1 cellular context compared by ENCODE assay signal in the genomic region with DNA sequence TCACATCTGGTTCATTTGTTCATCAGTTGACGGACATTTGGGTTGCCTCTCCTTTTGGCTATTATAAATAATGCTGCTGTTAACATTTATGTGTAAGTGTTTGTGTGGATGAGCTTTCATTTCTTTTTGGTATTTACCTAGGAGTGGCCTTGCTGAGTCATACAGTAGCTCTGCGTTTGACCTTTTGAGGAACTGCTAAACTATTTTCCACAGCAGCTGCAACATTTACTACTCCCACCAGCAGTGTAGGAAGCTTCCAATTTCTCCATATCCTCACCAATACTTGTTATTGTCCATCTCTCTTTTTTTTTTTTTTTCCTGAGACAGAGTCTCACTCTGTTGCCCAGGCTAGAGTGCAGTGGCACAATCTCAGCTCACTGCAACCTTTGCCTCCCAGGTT.
TF ChIP-seq lines count a peak whose summit lies in the region.

No MANE protein-coding gene starts in this region.

TF ChIP-seq in HepG2, 621 proteins besides CTCF, POLR2A, EP300 and RAD21 (continued from another document and continues in another):
- TF ChIP-seq, protein P1, sequence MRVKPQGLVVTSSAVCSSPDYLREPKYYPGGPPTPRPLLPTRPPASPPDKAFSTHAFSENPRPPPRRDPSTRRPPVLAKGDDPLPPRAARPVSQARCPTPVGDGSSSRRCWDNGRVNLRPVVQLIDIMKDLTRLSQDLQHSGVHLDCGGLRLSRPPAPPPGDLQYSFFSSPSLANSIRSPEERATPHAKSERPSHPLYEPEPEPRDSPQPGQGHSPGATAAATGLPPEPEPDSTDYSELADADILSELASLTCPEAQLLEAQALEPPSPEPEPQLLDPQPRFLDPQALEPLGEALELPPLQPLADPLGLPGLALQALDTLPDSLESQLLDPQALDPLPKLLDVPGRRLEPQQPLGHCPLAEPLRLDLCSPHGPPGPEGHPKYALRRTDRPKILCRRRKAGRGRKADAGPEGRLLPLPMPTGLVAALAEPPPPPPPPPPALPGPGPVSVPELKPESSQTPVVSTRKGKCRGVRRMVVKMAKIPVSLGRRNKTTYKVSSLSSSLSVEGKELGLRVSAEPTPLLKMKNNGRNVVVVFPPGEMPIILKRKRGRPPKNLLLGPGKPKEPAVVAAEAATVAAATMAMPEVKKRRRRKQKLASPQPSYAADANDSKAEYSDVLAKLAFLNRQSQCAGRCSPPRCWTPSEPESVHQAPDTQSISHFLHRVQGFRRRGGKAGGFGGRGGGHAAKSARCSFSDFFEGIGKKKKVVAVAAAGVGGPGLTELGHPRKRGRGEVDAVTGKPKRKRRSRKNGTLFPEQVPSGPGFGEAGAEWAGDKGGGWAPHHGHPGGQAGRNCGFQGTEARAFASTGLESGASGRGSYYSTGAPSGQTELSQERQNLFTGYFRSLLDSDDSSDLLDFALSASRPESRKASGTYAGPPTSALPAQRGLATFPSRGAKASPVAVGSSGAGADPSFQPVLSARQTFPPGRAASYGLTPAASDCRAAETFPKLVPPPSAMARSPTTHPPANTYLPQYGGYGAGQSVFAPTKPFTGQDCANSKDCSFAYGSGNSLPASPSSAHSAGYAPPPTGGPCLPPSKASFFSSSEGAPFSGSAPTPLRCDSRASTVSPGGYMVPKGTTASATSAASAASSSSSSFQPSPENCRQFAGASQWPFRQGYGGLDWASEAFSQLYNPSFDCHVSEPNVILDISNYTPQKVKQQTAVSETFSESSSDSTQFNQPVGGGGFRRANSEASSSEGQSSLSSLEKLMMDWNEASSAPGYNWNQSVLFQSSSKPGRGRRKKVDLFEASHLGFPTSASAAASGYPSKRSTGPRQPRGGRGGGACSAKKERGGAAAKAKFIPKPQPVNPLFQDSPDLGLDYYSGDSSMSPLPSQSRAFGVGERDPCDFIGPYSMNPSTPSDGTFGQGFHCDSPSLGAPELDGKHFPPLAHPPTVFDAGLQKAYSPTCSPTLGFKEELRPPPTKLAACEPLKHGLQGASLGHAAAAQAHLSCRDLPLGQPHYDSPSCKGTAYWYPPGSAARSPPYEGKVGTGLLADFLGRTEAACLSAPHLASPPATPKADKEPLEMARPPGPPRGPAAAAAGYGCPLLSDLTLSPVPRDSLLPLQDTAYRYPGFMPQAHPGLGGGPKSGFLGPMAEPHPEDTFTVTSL (CRISPR knock-in tag; IDR thresholded peaks at IDR 0.05; ENCODE audit: borderline replicate concordance) = 0 out of 2 replicates have a peak, but pooled peaks have one; percentile 19
- TF ChIP-seq, protein P2, sequence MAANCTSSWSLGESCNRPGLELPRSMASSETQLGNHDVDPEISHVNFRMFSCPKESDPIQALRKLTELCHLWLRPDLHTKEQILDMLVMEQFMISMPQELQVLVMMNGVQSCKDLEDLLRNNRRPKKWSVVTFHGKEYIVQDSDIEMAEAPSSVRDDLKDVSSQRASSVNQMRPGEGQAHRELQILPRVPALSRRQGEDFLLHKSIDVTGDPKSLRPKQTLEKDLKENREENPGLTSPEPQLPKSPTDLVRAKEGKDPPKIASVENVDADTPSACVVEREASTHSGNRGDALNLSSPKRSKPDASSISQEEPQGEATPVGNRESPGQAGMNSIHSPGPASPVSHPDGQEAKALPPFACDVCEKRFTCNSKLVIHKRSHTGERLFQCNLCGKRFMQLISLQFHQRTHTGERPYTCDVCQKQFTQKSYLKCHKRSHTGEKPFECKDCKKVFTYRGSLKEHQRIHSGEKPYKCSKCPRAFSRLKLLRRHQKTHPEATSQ (CRISPR knock-in tag; IDR thresholded peaks at IDR 0.05; ENCODE audit: borderline replicate concordance) = no peak
- TF ChIP-seq RXRB (CRISPR knock-in tag; IDR thresholded peaks at IDR 0.05; ENCODE audit: borderline replicate concordance) (0 out of 2 replicates have a peak, but pooled peaks have one; percentile 27), CBX1 (IDR thresholded peaks at IDR 0.05; ENCODE audit: low read depth) (no peak), ZMYM3 (CRISPR knock-in tag; IDR thresholded peaks at IDR 0.05) (0 out of 2 replicates have a peak, but pooled peaks have one; percentile 24), FOSL1 (CRISPR knock-in tag; IDR thresholded peaks at IDR 0.05; ENCODE audit: borderline replicate concordance) (peak; percentile 54; the same call in 1 of the 2 replicates), NFE2L2 (IDR thresholded peaks at IDR 0.05; ENCODE audit: low read length) (peak; percentile 82), MAFK (conservative IDR thresholded peaks at IDR 0.05 in 1 of 2, IDR thresholded peaks at IDR 0.05 in 1 of 2; ENCODE audit: low read length in 2 of 2) (peak; percentile 47 to 52), ESRRA (CRISPR knock-in tag; IDR thresholded peaks at IDR 0.05; ENCODE audit: low read depth) (no peak), NKX3-1 (CRISPR knock-in tag; IDR thresholded peaks at IDR 0.05) (no peak), MZF1 (CRISPR knock-in tag; IDR thresholded peaks at IDR 0.05; ENCODE audit: borderline replicate concordance) (no peak), MAFF (IDR thresholded peaks at IDR 0.05; ENCODE audit: low read depth, low read length) (peak; percentile 51), ZKSCAN5 (CRISPR knock-in tag; IDR thresholded peaks at IDR 0.05) (no peak), NFE2L1 (CRISPR knock-in tag; IDR thresholded peaks at IDR 0.05; ENCODE audit: borderline replicate concordance) (no peak), ZBTB7A (CRISPR knock-in tag; IDR thresholded peaks at IDR 0.05) (no peak), MLLT10 (CRISPR knock-in tag; IDR thresholded peaks at IDR 0.05) (no peak), ZFP1 (CRISPR knock-in tag; IDR thresholded peaks at IDR 0.05) (no peak), POGZ (CRISPR knock-in tag; IDR thresholded peaks at IDR 0.05) (no peak), ZNF782 (CRISPR knock-in tag; IDR thresholded peaks at IDR 0.05; ENCODE audit: borderline replicate concordance) (no peak), ZNF792 (CRISPR knock-in tag; IDR thresholded peaks at IDR 0.05) (no peak), SCMH1 (CRISPR knock-in tag; IDR thresholded peaks at IDR 0.05; ENCODE audit: borderline replicate concordance) (no peak), FOXA1 (IDR thresholded peaks at IDR 0.05) (no peak), FOXA1 (CRISPR knock-in tag; IDR thresholded peaks at IDR 0.05) (peak; percentile 49; the same call in 1 of the 2 replicates), ZBTB38 (CRISPR knock-in tag; IDR thresholded peaks at IDR 0.05) (no peak), CBFB (CRISPR knock-in tag; IDR thresholded peaks at IDR 0.05) (no peak), KDM3A (CRISPR knock-in tag; IDR thresholded peaks at IDR 0.05; ENCODE audit: low read depth) (no peak), RARG (CRISPR knock-in tag; IDR thresholded peaks at IDR 0.05; ENCODE audit: low read depth) (no peak), NR2F1 (CRISPR knock-in tag; IDR thresholded peaks at IDR 0.05) (peak; percentile 28 to 65; a peak in 2 of 4 replicates), THAP11 (CRISPR knock-in tag; IDR thresholded peaks at IDR 0.05) (0 out of 2 replicates have a peak, but pooled peaks have one; percentile 16), SMYD3 (CRISPR knock-in tag; IDR thresholded peaks at IDR 0.05) (no peak), SOX5 (CRISPR knock-in tag; IDR thresholded peaks at IDR 0.05; ENCODE audit: borderline replicate concordance) (peak; percentile 10; the same call in 1 of the 2 replicates), ELF4 (CRISPR knock-in tag; IDR thresholded peaks at IDR 0.05; ENCODE audit: borderline replicate concordance) (no peak), FOSL2 (CRISPR knock-in tag; IDR thresholded peaks at IDR 0.05) (peak; percentile 89), MEIS2 (CRISPR knock-in tag; IDR thresholded peaks at IDR 0.05) (no peak), TEAD3 (CRISPR knock-in tag; optimal IDR thresholded peaks at IDR 0.05; ENCODE audit: borderline replicate concordance) (no peak), ZNF180 (CRISPR knock-in tag; IDR thresholded peaks at IDR 0.05; ENCODE audit: borderline replicate concordance, low read depth) (no peak)
- TF ChIP-seq, protein P3, sequence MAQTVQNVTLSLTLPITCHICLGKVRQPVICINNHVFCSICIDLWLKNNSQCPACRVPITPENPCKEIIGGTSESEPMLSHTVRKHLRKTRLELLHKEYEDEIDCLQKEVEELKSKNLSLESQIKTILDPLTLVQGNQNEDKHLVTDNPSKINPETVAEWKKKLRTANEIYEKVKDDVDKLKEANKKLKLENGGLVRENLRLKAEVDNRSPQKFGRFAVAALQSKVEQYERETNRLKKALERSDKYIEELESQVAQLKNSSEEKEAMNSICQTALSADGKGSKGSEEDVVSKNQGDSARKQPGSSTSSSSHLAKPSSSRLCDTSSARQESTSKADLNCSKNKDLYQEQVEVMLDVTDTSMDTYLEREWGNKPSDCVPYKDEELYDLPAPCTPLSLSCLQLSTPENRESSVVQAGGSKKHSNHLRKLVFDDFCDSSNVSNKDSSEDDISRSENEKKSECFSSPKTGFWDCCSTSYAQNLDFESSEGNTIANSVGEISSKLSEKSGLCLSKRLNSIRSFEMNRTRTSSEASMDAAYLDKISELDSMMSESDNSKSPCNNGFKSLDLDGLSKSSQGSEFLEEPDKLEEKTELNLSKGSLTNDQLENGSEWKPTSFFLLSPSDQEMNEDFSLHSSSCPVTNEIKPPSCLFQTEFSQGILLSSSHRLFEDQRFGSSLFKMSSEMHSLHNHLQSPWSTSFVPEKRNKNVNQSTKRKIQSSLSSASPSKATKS (CRISPR knock-in tag; IDR thresholded peaks at IDR 0.05) = no peak
- TF ChIP-seq, protein P4, sequence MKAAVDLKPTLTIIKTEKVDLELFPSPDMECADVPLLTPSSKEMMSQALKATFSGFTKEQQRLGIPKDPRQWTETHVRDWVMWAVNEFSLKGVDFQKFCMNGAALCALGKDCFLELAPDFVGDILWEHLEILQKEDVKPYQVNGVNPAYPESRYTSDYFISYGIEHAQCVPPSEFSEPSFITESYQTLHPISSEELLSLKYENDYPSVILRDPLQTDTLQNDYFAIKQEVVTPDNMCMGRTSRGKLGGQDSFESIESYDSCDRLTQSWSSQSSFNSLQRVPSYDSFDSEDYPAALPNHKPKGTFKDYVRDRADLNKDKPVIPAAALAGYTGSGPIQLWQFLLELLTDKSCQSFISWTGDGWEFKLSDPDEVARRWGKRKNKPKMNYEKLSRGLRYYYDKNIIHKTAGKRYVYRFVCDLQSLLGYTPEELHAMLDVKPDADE (CRISPR knock-in tag; IDR thresholded peaks at IDR 0.05) = no peak
- TF ChIP-seq, protein P5, sequence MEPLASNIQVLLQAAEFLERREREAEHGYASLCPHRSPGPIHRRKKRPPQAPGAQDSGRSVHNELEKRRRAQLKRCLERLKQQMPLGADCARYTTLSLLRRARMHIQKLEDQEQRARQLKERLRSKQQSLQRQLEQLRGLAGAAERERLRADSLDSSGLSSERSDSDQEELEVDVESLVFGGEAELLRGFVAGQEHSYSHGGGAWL (CRISPR knock-in tag; IDR thresholded peaks at IDR 0.05) = no peak
- TF ChIP-seq, protein P6, sequence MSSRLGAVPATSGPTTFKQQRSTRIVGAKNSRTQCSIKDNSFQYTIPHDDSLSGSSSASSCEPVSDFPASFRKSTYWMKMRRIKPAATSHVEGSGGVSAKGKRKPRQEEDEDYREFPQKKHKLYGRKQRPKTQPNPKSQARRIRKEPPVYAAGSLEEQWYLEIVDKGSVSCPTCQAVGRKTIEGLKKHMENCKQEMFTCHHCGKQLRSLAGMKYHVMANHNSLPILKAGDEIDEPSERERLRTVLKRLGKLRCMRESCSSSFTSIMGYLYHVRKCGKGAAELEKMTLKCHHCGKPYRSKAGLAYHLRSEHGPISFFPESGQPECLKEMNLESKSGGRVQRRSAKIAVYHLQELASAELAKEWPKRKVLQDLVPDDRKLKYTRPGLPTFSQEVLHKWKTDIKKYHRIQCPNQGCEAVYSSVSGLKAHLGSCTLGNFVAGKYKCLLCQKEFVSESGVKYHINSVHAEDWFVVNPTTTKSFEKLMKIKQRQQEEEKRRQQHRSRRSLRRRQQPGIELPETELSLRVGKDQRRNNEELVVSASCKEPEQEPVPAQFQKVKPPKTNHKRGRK (CRISPR knock-in tag; IDR thresholded peaks at IDR 0.05) = no peak
- TF ChIP-seq, protein P7, sequence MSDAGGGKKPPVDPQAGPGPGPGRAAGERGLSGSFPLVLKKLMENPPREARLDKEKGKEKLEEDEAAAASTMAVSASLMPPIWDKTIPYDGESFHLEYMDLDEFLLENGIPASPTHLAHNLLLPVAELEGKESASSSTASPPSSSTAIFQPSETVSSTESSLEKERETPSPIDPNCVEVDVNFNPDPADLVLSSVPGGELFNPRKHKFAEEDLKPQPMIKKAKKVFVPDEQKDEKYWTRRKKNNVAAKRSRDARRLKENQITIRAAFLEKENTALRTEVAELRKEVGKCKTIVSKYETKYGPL (CRISPR knock-in tag; IDR thresholded peaks at IDR 0.05) = no peak
- TF ChIP-seq, protein P8, sequence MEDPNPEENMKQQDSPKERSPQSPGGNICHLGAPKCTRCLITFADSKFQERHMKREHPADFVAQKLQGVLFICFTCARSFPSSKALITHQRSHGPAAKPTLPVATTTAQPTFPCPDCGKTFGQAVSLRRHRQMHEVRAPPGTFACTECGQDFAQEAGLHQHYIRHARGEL (CRISPR knock-in tag; IDR thresholded peaks at IDR 0.05) = no peak
- TF ChIP-seq, protein P9, sequence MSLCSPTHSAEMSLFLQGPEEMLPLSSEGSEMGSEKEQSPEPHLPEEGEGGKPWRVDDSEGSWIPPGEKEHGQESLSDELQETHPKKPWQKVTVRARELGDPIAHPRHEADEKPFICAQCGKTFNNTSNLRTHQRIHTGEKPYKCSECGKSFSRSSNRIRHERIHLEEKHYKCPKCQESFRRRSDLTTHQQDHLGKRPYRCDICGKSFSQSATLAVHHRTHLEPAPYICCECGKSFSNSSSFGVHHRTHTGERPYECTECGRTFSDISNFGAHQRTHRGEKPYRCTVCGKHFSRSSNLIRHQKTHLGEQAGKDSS (CRISPR knock-in tag; IDR thresholded peaks at IDR 0.05; ENCODE audit: borderline replicate concordance, low read depth) = no peak
- TF ChIP-seq, protein P10, sequence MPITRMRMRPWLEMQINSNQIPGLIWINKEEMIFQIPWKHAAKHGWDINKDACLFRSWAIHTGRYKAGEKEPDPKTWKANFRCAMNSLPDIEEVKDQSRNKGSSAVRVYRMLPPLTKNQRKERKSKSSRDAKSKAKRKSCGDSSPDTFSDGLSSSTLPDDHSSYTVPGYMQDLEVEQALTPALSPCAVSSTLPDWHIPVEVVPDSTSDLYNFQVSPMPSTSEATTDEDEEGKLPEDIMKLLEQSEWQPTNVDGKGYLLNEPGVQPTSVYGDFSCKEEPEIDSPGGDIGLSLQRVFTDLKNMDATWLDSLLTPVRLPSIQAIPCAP (CRISPR knock-in tag; IDR thresholded peaks at IDR 0.05; ENCODE audit: low read depth) = no peak
- TF ChIP-seq, protein P11, sequence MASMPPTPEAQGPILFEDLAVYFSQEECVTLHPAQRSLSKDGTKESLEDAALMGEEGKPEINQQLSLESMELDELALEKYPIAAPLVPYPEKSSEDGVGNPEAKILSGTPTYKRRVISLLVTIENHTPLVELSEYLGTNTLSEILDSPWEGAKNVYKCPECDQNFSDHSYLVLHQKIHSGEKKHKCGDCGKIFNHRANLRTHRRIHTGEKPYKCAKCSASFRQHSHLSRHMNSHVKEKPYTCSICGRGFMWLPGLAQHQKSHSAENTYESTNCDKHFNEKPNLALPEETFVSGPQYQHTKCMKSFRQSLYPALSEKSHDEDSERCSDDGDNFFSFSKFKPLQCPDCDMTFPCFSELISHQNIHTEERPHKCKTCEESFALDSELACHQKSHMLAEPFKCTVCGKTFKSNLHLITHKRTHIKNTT (CRISPR knock-in tag; IDR thresholded peaks at IDR 0.05) = no peak
